9 cellular contexts compared by ENCODE assay signal in genomic region chr4:159446266-159446976, GRCh38.
DNase-seq lines count a peak whose midpoint lies in the region; ATAC-seq and TF ChIP-seq lines count a peak whose summit lies in the region.
"Had no signal": no experiment of that assay in that cellular context is flagged by ENCODE, and none has a peak within 500 bp of the region (broad histone marks: within the 10 kb centered on the region; RNA-seq: fewer than 3 reads in every experiment).

No MANE protein-coding gene starts in this region.

- H3K4me1 Mint-ChIP-seq in activated naive CD8-positive, alpha-beta T cell treated with anti-CD3 and anti-CD28 coated beads for 36 hours = no peaks in the 10 kb centered on the region

- no peaks in the 10 kb centered on the region for H3K9me3 Mint-ChIP-seq in activated naive CD8-positive, alpha-beta T cell treated with anti-CD3 and anti-CD28 coated beads for 36 hours

- peaks cover 2 to 18% (median 10%) of the 10 kb centered on the region in 9 donors for H3K4me1 ChIP-seq in heart right ventricle
- H3K4me1 ChIP-seq: BLaER1 treated with 17β-estradiol and CSF1 and Interleukin-3, amounts not matched to agents 10 nM and 100 nM had no signal

- no peak overlapping the region for H3K4me3 Mint-ChIP-seq in activated naive CD8-positive, alpha-beta T cell treated with anti-CD3 and anti-CD28 coated beads for 36 hours

- H3K36me3 Mint-ChIP-seq in activated naive CD8-positive, alpha-beta T cell treated with anti-CD3 and anti-CD28 coated beads for 36 hours = no peaks in the 10 kb centered on the region

- WGBS in heart right ventricle, 2 donors = 37 to 39% methylated on average over 6 of the region's 6 CpGs

- intact Hi-C loops in heart right ventricle (cut with DNase I) = loop anchor here in 9 of 10 donors (2.0 to 10.0 kb wide), 16 partner anchors 44 to 724 kb away; partner anchors contain the start of genes PPID (in 5 of the 9) and RAPGEF2 (in 1 of the 9)

- ATAC-seq in GM21390 (IDR thresholded peaks at IDR 0.05; ENCODE audit: unreplicated experiment) = peak; percentile 99
- peak; percentile 100 for ATAC-seq in HG03565 (IDR thresholded peaks at IDR 0.05; ENCODE audit: unreplicated experiment)
- peak; percentile 96 to 99 (median 97) for ATAC-seq in heart right ventricle

- H3K9me3 ChIP-seq in heart right ventricle = no peaks in the 10 kb centered on the region
- H3K9me3 ChIP-seq: BLaER1 treated with 17β-estradiol and CSF1 and Interleukin-3, amounts not matched to agents 10 nM and 100 nM had no signal

- H3K36me3 ChIP-seq in heart right ventricle = no peaks in the 10 kb centered on the region
- H3K36me3 ChIP-seq: BLaER1 treated with 17β-estradiol and CSF1 and Interleukin-3, amounts not matched to agents 10 nM and 100 nM had no signal

- peak; percentile 20 to 75 (median 39) for DNase-seq in NCI-H1417 (lab: John Stamatoyannopoulos, UW)
- DNase-seq in NCI-H1417 treated with DMSO at 0.1 percent for 48 hours (lab: John Stamatoyannopoulos, UW) = no peak
- peak; percentile 67 for DNase-seq in NCI-H748 (lab: John Stamatoyannopoulos, UW; ENCODE audit: unreplicated experiment)
- peak; percentile 2 for DNase-seq in activated naive CD8-positive, alpha-beta T cell treated with anti-CD3 and anti-CD28 coated beads for 36 hours
- peak; percentile 16 to 59 for DNase-seq in heart right ventricle
- peak; percentile 71 for DNase-seq in retina

- H3K27me3 ChIP-seq in heart right ventricle = no peaks in the 10 kb centered on the region
- H3K27me3 ChIP-seq: BLaER1 treated with 17β-estradiol and CSF1 and Interleukin-3, amounts not matched to agents 10 nM and 100 nM had no signal

- peaks cover 12% of the 10 kb centered on the region for H3K27me3 Mint-ChIP-seq in activated naive CD8-positive, alpha-beta T cell treated with anti-CD3 and anti-CD28 coated beads for 36 hours

- peak overlapping the region in 4 of 10 donors; percentile 1 to 36 (median 31) for H3K27ac ChIP-seq in heart right ventricle
- H3K27ac ChIP-seq: BLaER1 treated with 17β-estradiol and CSF1 and Interleukin-3, amounts not matched to agents 10 nM and 100 nM had no signal

- no peak overlapping the region for H3K27ac Mint-ChIP-seq in activated naive CD8-positive, alpha-beta T cell treated with anti-CD3 and anti-CD28 coated beads for 36 hours

- no peak overlapping the region for H3K4me3 ChIP-seq in heart right ventricle
- H3K4me3 ChIP-seq: BLaER1 treated with 17β-estradiol and CSF1 and Interleukin-3, amounts not matched to agents 10 nM and 100 nM had no signal

- peak; percentile 79 to 96 (median 90) for TF ChIP-seq CTCF in heart right ventricle (IDR thresholded peaks at IDR 0.05)
